17 cellular contexts compared by ENCODE assay signal in the genomic region with DNA sequence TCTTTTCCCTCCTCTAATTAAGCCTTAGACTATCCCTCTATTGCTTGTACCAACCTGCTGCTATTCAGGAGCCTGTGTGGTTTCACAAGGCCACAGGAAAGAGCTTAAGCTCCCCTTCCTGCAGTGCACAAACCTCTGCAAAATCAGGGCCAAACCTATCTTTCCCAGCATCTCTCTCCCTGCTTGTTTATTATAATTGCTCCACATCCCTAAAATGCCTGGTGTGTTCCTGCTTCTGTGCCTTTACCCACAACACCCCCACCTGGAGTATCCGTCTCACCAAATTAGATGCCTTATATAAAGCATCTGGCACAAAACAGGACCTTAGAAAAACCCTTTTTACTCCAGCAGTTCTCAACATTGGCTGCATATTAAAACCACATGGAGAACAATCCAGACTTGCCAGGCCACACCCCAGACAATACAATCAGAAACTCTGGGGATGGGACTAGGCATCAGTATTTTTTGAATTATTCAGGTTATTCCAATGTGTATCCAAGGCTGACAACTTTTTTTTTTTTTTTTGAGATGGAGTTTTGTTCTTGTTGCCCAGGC. TPM values are rescaled to one million over a fixed set of nuclear protein-coding genes. Genes with fewer than 3 reads are reported as not detected.
DNase-seq lines count a peak whose midpoint lies in the region; ATAC-seq, FAIRE-seq and TF ChIP-seq lines count a peak whose summit lies in the region.
"Had no signal": no experiment of that assay in that cellular context is flagged by ENCODE, and none has a peak within 500 bp of the region (broad histone marks: within the 10 kb centered on the region; RNA-seq: fewer than 3 reads in every experiment).

No MANE protein-coding gene starts in this region.

- no peaks in the 10 kb centered on the region for H3K27me3 Mint-ChIP-seq in activated CD8-positive, alpha-beta memory T cell treated with anti-CD3 and anti-CD28 coated beads, Interleukin-2, amount 10 ng/mL, durations not matched to agents 7 days and 5 days
- H3K27me3 Mint-ChIP-seq in progenitor cell of endocrine pancreas, result no peaks in the 10 kb centered on the region

- CTCF ChIA-PET in activated CD8-positive, alpha-beta memory T cell treated with anti-CD3 and anti-CD28 coated beads, Interleukin-2, amount 10 ng/mL, durations not matched to agents 7 days and 5 days (lab: Charles Lee), result interaction anchor here (2.8 to 13.1 kb wide), 2 partner anchors 16 to 19 kb away, joined by 13 to 179 read pairs; no protein-coding TSS in a partner anchor
- CTCF ChIA-PET in endothelial cell of umbilical vein (lab: Charles Lee), result interaction anchor here (1.0 to 1.3 kb wide), 2 partner anchors 10 to 21 kb away, joined by 3 to 4 read pairs; no protein-coding TSS in a partner anchor

- dilution Hi-C loops in endothelial cell of umbilical vein (cut with MboI; ENCODE audit: extremely low pct_ligation_motif_present, low sequenced_read_pairs), result no loop called here

- no peak for ATAC-seq in activated CD8-positive, alpha-beta memory T cell treated with anti-CD3 and anti-CD28 coated beads, Interleukin-2, amount 10 ng/mL, durations not matched to agents 7 days and 5 days
- no peak for ATAC-seq in aorta (ENCODE audit: low FRiP score)
- ATAC-seq in HG03571 (IDR thresholded peaks at IDR 0.05; ENCODE audit: unreplicated experiment), result no peak

- peaks cover 74% of the 10 kb centered on the region for H3K36me3 Mint-ChIP-seq in activated CD8-positive, alpha-beta memory T cell treated with anti-CD3 and anti-CD28 coated beads, Interleukin-2, amount 10 ng/mL, durations not matched to agents 7 days and 5 days
- peaks cover 13% of the 10 kb centered on the region for H3K36me3 Mint-ChIP-seq in progenitor cell of endocrine pancreas (ENCODE audit: insufficient read depth)

- no peak overlapping the region for H3K4me3 Mint-ChIP-seq in activated CD8-positive, alpha-beta memory T cell treated with anti-CD3 and anti-CD28 coated beads, Interleukin-2, amount 10 ng/mL, durations not matched to agents 7 days and 5 days
- H3K4me3 Mint-ChIP-seq in progenitor cell of endocrine pancreas (ENCODE audit: low read depth), result no peak overlapping the region

- POLR2A ChIA-PET in endothelial cell of umbilical vein (lab: Charles Lee), result no interaction called here

- peaks cover 21% of the 10 kb centered on the region for H3F3A ChIP-seq in GM23248 (ENCODE audit: insufficient read depth)

- no peak overlapping the region for H3K4me3 ChIP-seq in GM23248
- H3K4me3 ChIP-seq in endothelial cell of umbilical vein (replicated peaks in 1 of 3; ENCODE audit: insufficient read depth in 1 of 3, low read depth in 1 of 3, low read length in 3 of 3), result no peak overlapping the region
- no peak overlapping the region for H3K4me3 ChIP-seq in aorta (ENCODE audit: low read length in 2 of 2)
- H3K4me3 ChIP-seq: HAP-1, Peyer's patch had no signal

- 86 to 100% methylated on average over 1 of the region's 1 CpG for WGBS in GM23248 (ENCODE audit: low coverage in 1 of 2, low lambda C conversion rate in 2 of 2, missing lambda C conversion rate in 2 of 2), 2 experiments
- WGBS in aorta, 2 donors, result 86 to 91% methylated on average over 1 of the region's 1 CpG

- H4K20me1 ChIP-seq in GM23248 (ENCODE audit: insufficient read depth) (no peaks in the 10 kb centered on the region), endothelial cell of umbilical vein (replicated peaks; ENCODE audit: control insufficient read depth, extremely low read depth, insufficient read depth, low read length) (no peaks in the 10 kb centered on the region)

- H3K27ac Mint-ChIP-seq in activated CD8-positive, alpha-beta memory T cell treated with anti-CD3 and anti-CD28 coated beads, Interleukin-2, amount 10 ng/mL, durations not matched to agents 7 days and 5 days, result peak overlapping the region; percentile 9
- H3K27ac Mint-ChIP-seq in progenitor cell of endocrine pancreas, result peak overlapping the region; percentile 8

- H2AFZ ChIP-seq in GM23248, result no peak overlapping the region
- no peak overlapping the region for H2AFZ ChIP-seq in endothelial cell of umbilical vein (ENCODE audit: low read depth, low read length)

- H3K27me3 ChIP-seq in GM23248 (replicated peaks; ENCODE audit: insufficient read depth) (no peaks in the 10 kb centered on the region), endothelial cell of umbilical vein (ENCODE audit: control insufficient read depth in 2 of 2, insufficient read depth in 2 of 2, low read length in 2 of 2) (no peaks in the 10 kb centered on the region), aorta (ENCODE audit: control insufficient read depth in 1 of 2, insufficient read depth in 2 of 2, low read length in 1 of 2) (no peaks in the 10 kb centered on the region)
- H3K27me3 ChIP-seq: BE2C, Peyer's patch had no signal

- peaks cover 31% of the 10 kb centered on the region for H3K4me1 ChIP-seq in GM23248 (ENCODE audit: insufficient read depth)
- no peaks in the 10 kb centered on the region for H3K4me1 ChIP-seq in endothelial cell of umbilical vein (ENCODE audit: control insufficient read depth, extremely low read depth, insufficient read depth, low read length)
- H3K4me1 ChIP-seq in aorta (ENCODE audit: control insufficient read depth in 1 of 2, insufficient read depth in 2 of 2, low read length in 2 of 2), result no peaks in the 10 kb centered on the region
- H3K4me1 ChIP-seq: BE2C, Peyer's patch had no signal

- H3K9ac ChIP-seq in GM23248 (no peak overlapping the region), endothelial cell of umbilical vein (replicated peaks; ENCODE audit: extremely low read depth, insufficient read depth, low read length) (no peak overlapping the region)

- H3K9me1 ChIP-seq in endothelial cell of umbilical vein (replicated peaks; ENCODE audit: control insufficient read depth, extremely low read depth, insufficient read depth, low read length), result no peaks in the 10 kb centered on the region

- H3K79me2 ChIP-seq in GM23248 (ENCODE audit: insufficient read depth), result no peaks in the 10 kb centered on the region
- no peaks in the 10 kb centered on the region for H3K79me2 ChIP-seq in endothelial cell of umbilical vein (ENCODE audit: control insufficient read depth, insufficient read depth, low read length)

- TF ChIP-seq CTCF in endothelial cell of umbilical vein (IDR thresholded peaks at IDR 0.05; ENCODE audit: extremely low read depth in 1 of 2, insufficient read depth in 1 of 2, low read depth in 1 of 2, low read length in 2 of 2) (no peak), progenitor cell of endocrine pancreas (IDR thresholded peaks at IDR 0.05; ENCODE audit: unreplicated experiment) (no peak)

- BruUV-seq in endothelial cell of umbilical vein (replicated peaks; lab: Mats Ljungman, UMichigan), result no TSS peak

- H3K9me3 Mint-ChIP-seq in activated CD8-positive, alpha-beta memory T cell treated with anti-CD3 and anti-CD28 coated beads, Interleukin-2, amount 10 ng/mL, durations not matched to agents 7 days and 5 days (ENCODE audit: low read depth), result no peaks in the 10 kb centered on the region
- H3K9me3 Mint-ChIP-seq in progenitor cell of endocrine pancreas (ENCODE audit: low read depth), result no peaks in the 10 kb centered on the region

- no peak for DNase-seq in activated CD8-positive, alpha-beta memory T cell treated with anti-CD3 and anti-CD28 coated beads, Interleukin-2, amount 10 ng/mL, durations not matched to agents 7 days and 5 days
- DNase-seq in activated CD8-positive, alpha-beta memory T cell treated with anti-CD3 and anti-CD28 coated beads, Interleukin-2, amount 50 U/mL, for 48 hours, result no peak
- DNase-seq in GM23248 (peak; percentile 20), endothelial cell of umbilical vein (ENCODE audit: low read depth, low spot score) (no peak), progenitor cell of endocrine pancreas (ENCODE audit: low spot score, unreplicated experiment) (no peak), aorta (no peak)
- DNase-seq: BE2C, DMS 273 treated with DMSO at 0.1 percent for 48 hours, EL, Karpas-422, NCI-H187 treated with DMSO at 0.1 percent for 48 hours, NCI-H2171, NCI-H82, Peyer's patch, Right ventricle myocardium superior had no signal

- in situ Hi-C loops in GM23248 (cut with MboI), result no loop called here

- H3K4me1 Mint-ChIP-seq in activated CD8-positive, alpha-beta memory T cell treated with anti-CD3 and anti-CD28 coated beads, Interleukin-2, amount 10 ng/mL, durations not matched to agents 7 days and 5 days, result peaks cover 81% of the 10 kb centered on the region
- H3K4me1 Mint-ChIP-seq in progenitor cell of endocrine pancreas (ENCODE audit: low read depth), result peaks cover 35% of the 10 kb centered on the region

- H3K9me3 ChIP-seq in GM23248 (ENCODE audit: low read depth), result no peaks in the 10 kb centered on the region
- H3K9me3 ChIP-seq in endothelial cell of umbilical vein (replicated peaks; ENCODE audit: control insufficient read depth, insufficient read depth, low read length), result no peaks in the 10 kb centered on the region
- no peaks in the 10 kb centered on the region for H3K9me3 ChIP-seq in aorta (ENCODE audit: control insufficient read depth, low read length)
- H3K9me3 ChIP-seq: BE2C, HAP-1, Peyer's patch had no signal

- no peak for TF ChIP-seq POLR2A in endothelial cell of umbilical vein (IDR thresholded peaks at IDR 0.05; ENCODE audit: low read depth, low read length)

- intact Hi-C loops in endothelial cell of umbilical vein (cut with micrococcal nuclease), result no loop called here
- intact Hi-C loops in aorta (cut with DNase I), result no loop called here

- no peak overlapping the region for H3K4me2 ChIP-seq in GM23248 (ENCODE audit: unreplicated experiment)
- no peak overlapping the region for H3K4me2 ChIP-seq in endothelial cell of umbilical vein (ENCODE audit: insufficient read depth, low read length)

- no peaks in the 10 kb centered on the region for H3K9me2 ChIP-seq in GM23248 (ENCODE audit: insufficient read depth)

- peak; percentile 46 for FAIRE-seq in endothelial cell of umbilical vein (lab: Jason Lieb, UNC)

- H3K36me3 ChIP-seq in GM23248 (ENCODE audit: low read depth), result no peaks in the 10 kb centered on the region
- peaks cover 0 to 5% of the 10 kb centered on the region in 2 experiments for H3K36me3 ChIP-seq in endothelial cell of umbilical vein (ENCODE audit: control insufficient read depth in 2 of 2, extremely low read depth in 1 of 2, insufficient read depth in 2 of 2, low read length in 2 of 2)
- peaks cover 3 to 13% of the 10 kb centered on the region in 2 donors for H3K36me3 ChIP-seq in aorta (ENCODE audit: control insufficient read depth in 1 of 2, insufficient read depth in 2 of 2, low read length in 1 of 2)
- H3K36me3 ChIP-seq: BE2C had no signal

- no peak overlapping the region for H3K27ac ChIP-seq in GM23248
- H3K27ac ChIP-seq in endothelial cell of umbilical vein (ENCODE audit: insufficient read depth, low read depth, low read length), result no peak overlapping the region
- no peak overlapping the region for H3K27ac ChIP-seq in aorta (ENCODE audit: low read depth in 1 of 2, low read length in 2 of 2)
- H3K27ac ChIP-seq: Peyer's patch had no signal

RNA-seq across cellular contexts. Expression of gene SEC31B, which starts 16.7 kb away (rescaled TPM):
- total RNA-seq in activated CD8-positive, alpha-beta memory T cell treated with anti-CD3 and anti-CD28 coated beads, Interleukin-2, amount 10 ng/mL, durations not matched to agents 7 days and 5 days, result 100 to 1,000 TPM in 1 of 2 experiments, 10 to 100 TPM in 1; 42.9 to 120 TPM
- 2.5 and 2.7 TPM in 2 replicates for total RNA-seq in GM23248 (2014; rRNA removed; shearing (Covaris generic))
- polyA plus RNA-seq in GM23248 (2016; fragmentation: Nextera tagmentation; extraction: Ambion mirVana) (2.2 and 4.5 TPM in 2 replicates), endothelial cell of umbilical vein (13.3 and 14.4 TPM in 2 replicates), aorta (10 to 100 TPM in 1 of 2 donors, 1 to 10 TPM in 1; 4.6 to 20.0 TPM)
- total RNA-seq in endothelial cell of umbilical vein (11.1 and 12.5 TPM in 2 replicates), progenitor cell of endocrine pancreas (24.0 and 25.5 TPM in 2 replicates), aorta (10 to 100 TPM in 1 of 2 donors, 1 to 10 TPM in 1; 8.7 to 16.9 TPM)
- polyA plus RNA-seq in endothelial cell of umbilical vein (2011; cell fraction: cytosol; rRNA removed), result 1.2 and 2.7 TPM in 2 replicates
- polyA plus RNA-seq in endothelial cell of umbilical vein (2011; cell fraction: nucleus; rRNA removed), result 152 and 174 TPM in 2 replicates
- 7.1 and 8.2 TPM in 2 replicates for polyA plus RNA-seq in endothelial cell of umbilical vein (2012)
- 16.6 TPM in 2 replicates for polyA minus RNA-seq in endothelial cell of umbilical vein
- polyA minus RNA-seq in endothelial cell of umbilical vein (2011; cell fraction: cytosol; rRNA and poly(A)+ RNA removed), result 0.72 TPM
- 19.3 and 25.6 TPM in 2 replicates for polyA minus RNA-seq in endothelial cell of umbilical vein (2011; cell fraction: nucleus; rRNA and poly(A)+ RNA removed)

RNA-seq across cellular contexts. Expression of gene NDUFB8, which starts 26.7 kb away (rescaled TPM):
- 100 to 1,000 TPM; 268 to 300 TPM for total RNA-seq in activated CD8-positive, alpha-beta memory T cell treated with anti-CD3 and anti-CD28 coated beads, Interleukin-2, amount 10 ng/mL, durations not matched to agents 7 days and 5 days
- 123 and 124 TPM in 2 replicates for total RNA-seq in GM23248 (2014; rRNA removed; shearing (Covaris generic))
- polyA plus RNA-seq in GM23248 (2016; fragmentation: Nextera tagmentation; extraction: Ambion mirVana) (294 and 324 TPM in 2 replicates), endothelial cell of umbilical vein (516 and 526 TPM in 2 replicates), aorta (100 to 1,000 TPM; 322 to 337 TPM)
- total RNA-seq in endothelial cell of umbilical vein (193 and 202 TPM in 2 replicates), progenitor cell of endocrine pancreas (159 and 167 TPM in 2 replicates), aorta (100 to 1,000 TPM; 127 TPM)
- polyA plus RNA-seq in endothelial cell of umbilical vein (2011; cell fraction: cytosol; rRNA removed), result 320 and 328 TPM in 2 replicates
- polyA plus RNA-seq in endothelial cell of umbilical vein (2011; cell fraction: nucleus; rRNA removed), result 118 and 126 TPM in 2 replicates
- 264 and 270 TPM in 2 replicates for polyA plus RNA-seq in endothelial cell of umbilical vein (2012)
- 170 and 194 TPM in 2 replicates for polyA minus RNA-seq in endothelial cell of umbilical vein
- polyA minus RNA-seq in endothelial cell of umbilical vein (2011; cell fraction: cytosol; rRNA and poly(A)+ RNA removed), result 83.7 TPM
- 51.3 and 51.4 TPM in 2 replicates for polyA minus RNA-seq in endothelial cell of umbilical vein (2011; cell fraction: nucleus; rRNA and poly(A)+ RNA removed)

RNA-seq across cellular contexts. Expression of gene HIF1AN, which starts 32.7 kb away (rescaled TPM):
- total RNA-seq in activated CD8-positive, alpha-beta memory T cell treated with anti-CD3 and anti-CD28 coated beads, Interleukin-2, amount 10 ng/mL, durations not matched to agents 7 days and 5 days, result 10 to 100 TPM; 49.2 to 53.6 TPM
- 5.4 and 9.8 TPM in 2 replicates for total RNA-seq in GM23248 (2014; rRNA removed; shearing (Covaris generic))
- polyA plus RNA-seq in GM23248 (2016; fragmentation: Nextera tagmentation; extraction: Ambion mirVana) (35.2 and 36.7 TPM in 2 replicates), endothelial cell of umbilical vein (7.3 and 7.6 TPM in 2 replicates), aorta (10 to 100 TPM in 1 of 2 donors, 1 to 10 TPM in 1; 6.0 to 10.8 TPM)
- total RNA-seq in endothelial cell of umbilical vein (33.8 and 34.0 TPM in 2 replicates), progenitor cell of endocrine pancreas (67.3 and 74.5 TPM in 2 replicates), aorta (10 to 100 TPM; 35.8 to 42.7 TPM)
- polyA plus RNA-seq in endothelial cell of umbilical vein (2011; cell fraction: cytosol; rRNA removed), result 4.7 and 5.1 TPM in 2 replicates
- 14.5 and 16.5 TPM in 2 replicates for polyA plus RNA-seq in endothelial cell of umbilical vein (2011; cell fraction: nucleus; rRNA removed)
- polyA plus RNA-seq in endothelial cell of umbilical vein (2012), result 24.3 and 27.7 TPM in 2 replicates
- polyA minus RNA-seq in endothelial cell of umbilical vein, result 25.2 and 28.4 TPM in 2 replicates
- polyA minus RNA-seq in endothelial cell of umbilical vein (2011; cell fraction: cytosol; rRNA and poly(A)+ RNA removed), result 6.7 TPM
- polyA minus RNA-seq in endothelial cell of umbilical vein (2011; cell fraction: nucleus; rRNA and poly(A)+ RNA removed), result 11.5 and 21.9 TPM in 2 replicates

RNA-seq across cellular contexts. Expression of gene WNT8B, which starts 40.2 kb away (rescaled TPM):
- under 1 TPM in 1 of 2 experiments, not detected in 1; 0.41 TPM for total RNA-seq in activated CD8-positive, alpha-beta memory T cell treated with anti-CD3 and anti-CD28 coated beads, Interleukin-2, amount 10 ng/mL, durations not matched to agents 7 days and 5 days
- not detected in 2 replicates for total RNA-seq in GM23248 (2014; rRNA removed; shearing (Covaris generic))
- polyA plus RNA-seq in GM23248 (2016; fragmentation: Nextera tagmentation; extraction: Ambion mirVana), result not detected in 2 replicates
- total RNA-seq in endothelial cell of umbilical vein, result not detected in 2 replicates
- not detected in 2 replicates for polyA plus RNA-seq in endothelial cell of umbilical vein
- polyA plus RNA-seq in endothelial cell of umbilical vein (2011; cell fraction: cytosol; rRNA removed), result not detected in 2 replicates
- polyA plus RNA-seq in endothelial cell of umbilical vein (2011; cell fraction: nucleus; rRNA removed), result not detected in 2 replicates
- 0.08 TPM in 1 of 2 replicates, not detected in the other for polyA plus RNA-seq in endothelial cell of umbilical vein (2012)
- not detected in 2 replicates for polyA minus RNA-seq in endothelial cell of umbilical vein
- polyA minus RNA-seq in endothelial cell of umbilical vein (2011; cell fraction: cytosol; rRNA and poly(A)+ RNA removed), result not detected
- polyA minus RNA-seq in endothelial cell of umbilical vein (2011; cell fraction: nucleus; rRNA and poly(A)+ RNA removed), result not detected in 2 replicates
- total RNA-seq in progenitor cell of endocrine pancreas, result 2.8 and 3.1 TPM in 2 replicates
- not detected for total RNA-seq in aorta
- not detected for polyA plus RNA-seq in aorta
- total RNA-seq: Peyer's patch, Right ventricle myocardium superior had no signal
